ENCODE assay signal across 8 cellular contexts in the genomic region with DNA sequence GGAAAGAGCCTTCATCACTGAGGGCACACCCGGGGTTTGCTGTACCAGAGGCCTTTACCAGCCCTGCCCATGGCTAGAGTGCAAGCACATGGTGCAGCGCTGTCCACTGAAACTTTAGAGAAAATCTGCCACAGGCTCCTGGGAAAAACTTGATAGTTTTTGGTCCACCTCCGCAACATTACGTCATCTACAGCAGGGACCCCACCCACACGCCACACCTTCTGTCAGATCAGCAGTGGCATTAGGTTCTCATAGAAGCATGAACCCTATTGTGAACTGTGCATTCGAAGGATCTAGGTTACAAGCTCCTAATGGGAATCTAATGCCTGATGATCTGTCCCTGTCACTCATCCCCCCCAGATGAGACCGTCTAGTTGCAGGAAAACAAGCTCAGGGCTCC. TPM values are rescaled to one million over a fixed set of nuclear protein-coding genes. Genes with fewer than 3 reads are reported as not detected.
"Had no signal": no experiment of that assay in that cellular context is flagged by ENCODE, and none has a peak within 500 bp of the region (broad histone marks: within the 10 kb centered on the region; RNA-seq: fewer than 3 reads in every experiment).

No MANE protein-coding gene starts in this region.

- H3K4me2 ChIP-seq: KMS-11 had no signal

- FAIRE-seq: HTR-8/SVneo had no signal

- H3K4me3 Mint-ChIP-seq: IgD-negative memory B cell had no signal

- DNase-seq: IMR-90, KBM-7, KG1 had no signal

- H3K36me3 Mint-ChIP-seq: IgD-negative memory B cell had no signal

- H3K27ac ChIP-seq: HL-60, KMS-11 had no signal

- H3K9ac ChIP-seq: KMS-11 had no signal

- H3K27ac Mint-ChIP-seq: IgD-negative memory B cell had no signal

RNA-seq across cellular contexts. Expression of gene ODAD2, which starts 2.5 kb away (rescaled TPM):
- total RNA-seq: HT-29 had no signal
- polyA plus RNA-seq: IgD-negative memory B cell had no signal
